Comparison of ENCODE assay signal across 22 cellular contexts in the genomic region with DNA sequence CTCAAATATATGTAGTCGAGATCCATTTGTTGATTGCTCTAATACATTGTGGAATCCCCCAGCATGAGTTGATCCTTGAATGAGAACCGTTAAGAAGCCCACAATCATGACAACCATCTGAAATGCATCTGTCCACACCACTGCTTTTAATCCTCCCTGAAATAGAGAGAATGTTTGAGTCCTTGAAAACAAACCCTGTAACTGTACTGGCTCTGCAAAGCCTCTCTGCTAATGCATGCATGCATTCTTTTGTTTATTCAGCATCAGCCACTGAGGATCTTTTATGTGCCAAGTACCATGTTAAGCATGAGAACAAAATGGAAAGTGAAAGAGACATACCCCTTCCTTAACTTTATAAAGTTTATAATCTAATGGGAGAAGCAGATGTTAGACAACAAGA. TPM values are rescaled to one million over a fixed set of nuclear protein-coding genes. Genes with fewer than 3 reads are reported as not detected.
"Had no signal": no experiment of that assay in that cellular context is flagged by ENCODE, and none has a peak within 500 bp of the region (broad histone marks: within the 10 kb centered on the region; RNA-seq: fewer than 3 reads in every experiment).

No MANE protein-coding gene starts in this region.

- H3K9me3 ChIP-seq: heart right ventricle, sigmoid colon, suprapubic skin, vagina had no signal

- DNase-seq: activated CD4-positive, alpha-beta T cell treated with anti-CD3 and anti-CD28 coated beads for 48 hours; activated CD4-positive, CD25-positive, alpha-beta regulatory T cell; activated CD8-positive, alpha-beta T cell treated with anti-CD3 and anti-CD28 coated beads for 36 hours; activated naive CD4-positive, alpha-beta T cell treated with Interleukin-2 at 50 U/mL for 16 hours; activated naive CD8-positive, alpha-beta T cell treated with anti-CD3 and anti-CD28 coated beads, Interleukin-2, amount 10 ng/mL, durations not matched to agents 7 days and 5 days; activated T-cell treated with anti-CD3 and anti-CD28 coated beads, Interleukin-2, amount 50 U/mL, for 24 hours; caudate nucleus; heart right ventricle; immature natural killer cell; nucleus accumbens; posterior cingulate gyrus; sigmoid colon; stimulated activated CD4-positive, alpha-beta T cell treated with anti-CD3 and anti-CD28 coated beads, Interleukin-12 subunit alpha, Interleukin-12 subunit beta, amount 100 ng/mL, for 4 hours; stimulated activated CD4-positive, alpha-beta T cell treated with anti-CD3 and anti-CD28 coated beads, Interleukin-2, amount 100 ng/mL, for 24 hours; stimulated activated naive CD8-positive, alpha-beta T cell treated with anti-CD3 and anti-CD28 coated beads, Interleukin-15, amount 100 ng/mL, for 72 hours; T-helper 1 cell; T-helper 9 cell had no signal

- H3K27ac ChIP-seq: coronary artery, heart right ventricle, sigmoid colon, suprapubic skin, vagina had no signal

- ATAC-seq: activated CD8-positive, alpha-beta T cell treated with anti-CD3 and anti-CD28 coated beads for 36 hours; esophagus mucosa; heart right ventricle; natural killer cell treated with Interleukin-12 subunit alpha and Interleukin-12 subunit beta and Interleukin-15 and Interleukin-18, amount 100 ng/mL, for 72 hours; stimulated activated naive CD8-positive, alpha-beta T cell treated with anti-CD3 and anti-CD28 coated beads, Interleukin-15, amount 100 ng/mL, for 72 hours had no signal

- H3K27me3 ChIP-seq: heart right ventricle, sigmoid colon, suprapubic skin, vagina had no signal

- H3K4me3 ChIP-seq: coronary artery, heart right ventricle, sigmoid colon, suprapubic skin, vagina had no signal

- H3K36me3 ChIP-seq: heart right ventricle, sigmoid colon, suprapubic skin, vagina had no signal

- H3K4me1 ChIP-seq: suprapubic skin, vagina had no signal

RNA-seq across cellular contexts. Expression of a gene that starts 18.1 kb away (rescaled TPM):
- polyA plus RNA-seq: heart right ventricle, immature natural killer cell had no signal
